1 cellular context compared by ENCODE assay signal in the genomic region with DNA sequence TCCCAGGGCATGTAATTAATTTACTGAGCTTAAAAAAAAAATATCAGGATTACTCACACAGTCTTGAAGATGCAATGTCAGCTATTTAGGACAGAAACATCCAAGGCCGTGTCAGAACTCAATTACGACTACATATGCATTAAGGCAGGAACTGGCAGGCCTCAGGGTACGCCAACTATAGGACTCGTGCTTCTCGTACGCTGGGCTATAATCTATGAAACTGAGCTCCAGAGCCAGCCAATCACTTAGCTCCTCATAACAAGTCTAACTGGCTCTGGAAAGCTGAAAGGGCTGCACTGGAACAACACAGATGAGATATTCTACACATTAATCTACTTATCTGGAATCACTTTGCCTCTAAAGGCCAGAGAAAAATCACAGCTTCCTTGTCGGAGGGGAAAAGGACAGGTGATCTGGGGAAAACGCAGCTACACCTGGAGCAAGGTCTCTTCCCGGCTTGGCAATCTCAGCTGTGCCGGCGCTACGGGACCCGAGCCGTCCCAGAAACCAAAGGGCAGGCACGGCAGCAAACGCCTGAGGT.
TF ChIP-seq lines count a peak whose summit lies in the region.

No MANE protein-coding gene starts in this region.

TF ChIP-seq in HepG2, 621 proteins besides CTCF, POLR2A, EP300 and RAD21 (continued from another document):
- TF ChIP-seq, protein P1, sequence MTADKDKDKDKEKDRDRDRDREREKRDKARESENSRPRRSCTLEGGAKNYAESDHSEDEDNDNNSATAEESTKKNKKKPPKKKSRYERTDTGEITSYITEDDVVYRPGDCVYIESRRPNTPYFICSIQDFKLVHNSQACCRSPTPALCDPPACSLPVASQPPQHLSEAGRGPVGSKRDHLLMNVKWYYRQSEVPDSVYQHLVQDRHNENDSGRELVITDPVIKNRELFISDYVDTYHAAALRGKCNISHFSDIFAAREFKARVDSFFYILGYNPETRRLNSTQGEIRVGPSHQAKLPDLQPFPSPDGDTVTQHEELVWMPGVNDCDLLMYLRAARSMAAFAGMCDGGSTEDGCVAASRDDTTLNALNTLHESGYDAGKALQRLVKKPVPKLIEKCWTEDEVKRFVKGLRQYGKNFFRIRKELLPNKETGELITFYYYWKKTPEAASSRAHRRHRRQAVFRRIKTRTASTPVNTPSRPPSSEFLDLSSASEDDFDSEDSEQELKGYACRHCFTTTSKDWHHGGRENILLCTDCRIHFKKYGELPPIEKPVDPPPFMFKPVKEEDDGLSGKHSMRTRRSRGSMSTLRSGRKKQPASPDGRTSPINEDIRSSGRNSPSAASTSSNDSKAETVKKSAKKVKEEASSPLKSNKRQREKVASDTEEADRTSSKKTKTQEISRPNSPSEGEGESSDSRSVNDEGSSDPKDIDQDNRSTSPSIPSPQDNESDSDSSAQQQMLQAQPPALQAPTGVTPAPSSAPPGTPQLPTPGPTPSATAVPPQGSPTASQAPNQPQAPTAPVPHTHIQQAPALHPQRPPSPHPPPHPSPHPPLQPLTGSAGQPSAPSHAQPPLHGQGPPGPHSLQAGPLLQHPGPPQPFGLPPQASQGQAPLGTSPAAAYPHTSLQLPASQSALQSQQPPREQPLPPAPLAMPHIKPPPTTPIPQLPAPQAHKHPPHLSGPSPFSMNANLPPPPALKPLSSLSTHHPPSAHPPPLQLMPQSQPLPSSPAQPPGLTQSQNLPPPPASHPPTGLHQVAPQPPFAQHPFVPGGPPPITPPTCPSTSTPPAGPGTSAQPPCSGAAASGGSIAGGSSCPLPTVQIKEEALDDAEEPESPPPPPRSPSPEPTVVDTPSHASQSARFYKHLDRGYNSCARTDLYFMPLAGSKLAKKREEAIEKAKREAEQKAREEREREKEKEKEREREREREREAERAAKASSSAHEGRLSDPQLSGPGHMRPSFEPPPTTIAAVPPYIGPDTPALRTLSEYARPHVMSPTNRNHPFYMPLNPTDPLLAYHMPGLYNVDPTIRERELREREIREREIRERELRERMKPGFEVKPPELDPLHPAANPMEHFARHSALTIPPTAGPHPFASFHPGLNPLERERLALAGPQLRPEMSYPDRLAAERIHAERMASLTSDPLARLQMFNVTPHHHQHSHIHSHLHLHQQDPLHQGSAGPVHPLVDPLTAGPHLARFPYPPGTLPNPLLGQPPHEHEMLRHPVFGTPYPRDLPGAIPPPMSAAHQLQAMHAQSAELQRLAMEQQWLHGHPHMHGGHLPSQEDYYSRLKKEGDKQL (CRISPR knock-in tag; IDR thresholded peaks at IDR 0.05; ENCODE audit: low read depth) = no peak
- no peak for TF ChIP-seq IKZF5 (CRISPR knock-in tag; IDR thresholded peaks at IDR 0.05)
- TF ChIP-seq ZNF235 (CRISPR knock-in tag; IDR thresholded peaks at IDR 0.05; ENCODE audit: borderline replicate concordance) = no peak
- no peak for TF ChIP-seq MTF1 (CRISPR knock-in tag; IDR thresholded peaks at IDR 0.05)
- TF ChIP-seq ZBTB20 (CRISPR knock-in tag; IDR thresholded peaks at IDR 0.05; ENCODE audit: borderline replicate concordance, low read depth) = no peak; the same call in 1 of the 2 replicates
- TF ChIP-seq ATF1 (CRISPR knock-in tag; IDR thresholded peaks at IDR 0.05) = no peak
- TF ChIP-seq ZNF10 (CRISPR knock-in tag; IDR thresholded peaks at IDR 0.05; ENCODE audit: borderline replicate concordance, low read depth) = no peak
- TF ChIP-seq IRX3 (CRISPR knock-in tag; IDR thresholded peaks at IDR 0.05; ENCODE audit: borderline replicate concordance, low read depth) = no peak
- TF ChIP-seq, protein P2, sequence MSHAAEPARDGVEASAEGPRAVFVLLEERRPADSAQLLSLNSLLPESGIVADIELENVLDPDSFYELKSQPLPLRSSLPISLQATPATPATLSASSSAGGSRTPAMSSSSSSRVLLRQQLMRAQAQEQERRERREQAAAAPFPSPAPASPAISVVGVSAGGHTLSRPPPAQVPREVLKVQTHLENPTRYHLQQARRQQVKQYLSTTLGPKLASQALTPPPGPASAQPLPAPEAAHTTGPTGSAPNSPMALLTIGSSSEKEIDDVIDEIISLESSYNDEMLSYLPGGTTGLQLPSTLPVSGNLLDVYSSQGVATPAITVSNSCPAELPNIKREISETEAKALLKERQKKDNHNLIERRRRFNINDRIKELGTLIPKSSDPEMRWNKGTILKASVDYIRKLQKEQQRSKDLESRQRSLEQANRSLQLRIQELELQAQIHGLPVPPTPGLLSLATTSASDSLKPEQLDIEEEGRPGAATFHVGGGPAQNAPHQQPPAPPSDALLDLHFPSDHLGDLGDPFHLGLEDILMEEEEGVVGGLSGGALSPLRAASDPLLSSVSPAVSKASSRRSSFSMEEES (CRISPR knock-in tag; IDR thresholded peaks at IDR 0.05) = no peak
- TF ChIP-seq FIP1L1 (IDR thresholded peaks at IDR 0.05; ENCODE audit: borderline replicate concordance, insufficient read depth, low read depth, low read length) = no peak
- no peak for TF ChIP-seq ZNF670 (CRISPR knock-in tag; IDR thresholded peaks at IDR 0.05; ENCODE audit: borderline replicate concordance)
- TF ChIP-seq ZNF234 (CRISPR knock-in tag; conservative IDR thresholded peaks at IDR 0.05) = no peak
- peak; percentile 87; the same call in 1 of the 2 replicates for TF ChIP-seq ZC3H4 (CRISPR knock-in tag; IDR thresholded peaks at IDR 0.05; ENCODE audit: borderline replicate concordance)
- TF ChIP-seq ZNF260 (CRISPR knock-in tag; IDR thresholded peaks at IDR 0.05; ENCODE audit: borderline replicate concordance, low read depth) = no peak
- no peak for TF ChIP-seq ZNF503 (CRISPR knock-in tag; IDR thresholded peaks at IDR 0.05)
- no peak for TF ChIP-seq ZNF598 (CRISPR knock-in tag; IDR thresholded peaks at IDR 0.05; ENCODE audit: borderline replicate concordance)
- no peak for TF ChIP-seq GATA4 (IDR thresholded peaks at IDR 0.05; ENCODE audit: borderline replicate concordance, low read depth)
- TF ChIP-seq, protein P3, sequence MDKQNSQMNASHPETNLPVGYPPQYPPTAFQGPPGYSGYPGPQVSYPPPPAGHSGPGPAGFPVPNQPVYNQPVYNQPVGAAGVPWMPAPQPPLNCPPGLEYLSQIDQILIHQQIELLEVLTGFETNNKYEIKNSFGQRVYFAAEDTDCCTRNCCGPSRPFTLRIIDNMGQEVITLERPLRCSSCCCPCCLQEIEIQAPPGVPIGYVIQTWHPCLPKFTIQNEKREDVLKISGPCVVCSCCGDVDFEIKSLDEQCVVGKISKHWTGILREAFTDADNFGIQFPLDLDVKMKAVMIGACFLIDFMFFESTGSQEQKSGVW (CRISPR knock-in tag; IDR thresholded peaks at IDR 0.05; ENCODE audit: borderline replicate concordance) = no peak
- TF ChIP-seq MEF2D (CRISPR knock-in tag; IDR thresholded peaks at IDR 0.05) = 0 out of 2 replicates have a peak, but pooled peaks have one; percentile 6
- no peak for TF ChIP-seq GMEB2 (CRISPR knock-in tag; IDR thresholded peaks at IDR 0.05; ENCODE audit: low read depth)
- TF ChIP-seq ZNF607 (CRISPR knock-in tag; IDR thresholded peaks at IDR 0.05; ENCODE audit: borderline replicate concordance) = no peak
- peak; percentile 73; the same call in 1 of the 2 replicates for TF ChIP-seq ZNF710 (CRISPR knock-in tag; IDR thresholded peaks at IDR 0.05; ENCODE audit: borderline replicate concordance)
- TF ChIP-seq HINFP (CRISPR knock-in tag; IDR thresholded peaks at IDR 0.05; ENCODE audit: low read depth) = 0 out of 2 replicates have a peak, but pooled peaks have one; percentile 30
- TF ChIP-seq MYC (CRISPR knock-in tag; IDR thresholded peaks at IDR 0.05; ENCODE audit: borderline replicate concordance) = no peak
- TF ChIP-seq, protein P4, sequence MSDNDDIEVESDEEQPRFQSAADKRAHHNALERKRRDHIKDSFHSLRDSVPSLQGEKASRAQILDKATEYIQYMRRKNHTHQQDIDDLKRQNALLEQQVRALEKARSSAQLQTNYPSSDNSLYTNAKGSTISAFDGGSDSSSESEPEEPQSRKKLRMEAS (IDR thresholded peaks at IDR 0.05) = peak; percentile 34; the same call in 1 of the 2 replicates
- TF ChIP-seq TFAP4 (IDR thresholded peaks at IDR 0.05; ENCODE audit: borderline replicate concordance, low read depth) = peak; percentile 58; the same call in 1 of the 2 replicates
- no peak for TF ChIP-seq ZNF496 (CRISPR knock-in tag; IDR thresholded peaks at IDR 0.05; ENCODE audit: insufficient replicate concordance)
- TF ChIP-seq, protein P5, sequence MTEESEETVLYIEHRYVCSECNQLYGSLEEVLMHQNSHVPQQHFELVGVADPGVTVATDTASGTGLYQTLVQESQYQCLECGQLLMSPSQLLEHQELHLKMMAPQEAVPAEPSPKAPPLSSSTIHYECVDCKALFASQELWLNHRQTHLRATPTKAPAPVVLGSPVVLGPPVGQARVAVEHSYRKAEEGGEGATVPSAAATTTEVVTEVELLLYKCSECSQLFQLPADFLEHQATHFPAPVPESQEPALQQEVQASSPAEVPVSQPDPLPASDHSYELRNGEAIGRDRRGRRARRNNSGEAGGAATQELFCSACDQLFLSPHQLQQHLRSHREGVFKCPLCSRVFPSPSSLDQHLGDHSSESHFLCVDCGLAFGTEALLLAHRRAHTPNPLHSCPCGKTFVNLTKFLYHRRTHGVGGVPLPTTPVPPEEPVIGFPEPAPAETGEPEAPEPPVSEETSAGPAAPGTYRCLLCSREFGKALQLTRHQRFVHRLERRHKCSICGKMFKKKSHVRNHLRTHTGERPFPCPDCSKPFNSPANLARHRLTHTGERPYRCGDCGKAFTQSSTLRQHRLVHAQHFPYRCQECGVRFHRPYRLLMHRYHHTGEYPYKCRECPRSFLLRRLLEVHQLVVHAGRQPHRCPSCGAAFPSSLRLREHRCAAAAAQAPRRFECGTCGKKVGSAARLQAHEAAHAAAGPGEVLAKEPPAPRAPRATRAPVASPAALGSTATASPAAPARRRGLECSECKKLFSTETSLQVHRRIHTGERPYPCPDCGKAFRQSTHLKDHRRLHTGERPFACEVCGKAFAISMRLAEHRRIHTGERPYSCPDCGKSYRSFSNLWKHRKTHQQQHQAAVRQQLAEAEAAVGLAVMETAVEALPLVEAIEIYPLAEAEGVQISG (CRISPR knock-in tag; IDR thresholded peaks at IDR 0.05) = 0 out of 2 replicates have a peak, but pooled peaks have one; percentile 12
- peak; percentile 57 for TF ChIP-seq ZFX (CRISPR knock-in tag; IDR thresholded peaks at IDR 0.05; ENCODE audit: low read depth)
- TF ChIP-seq ZBTB38 (CRISPR knock-in tag; IDR thresholded peaks at IDR 0.05) = no peak
- peak; percentile 18 for TF ChIP-seq RBM22 (optimal IDR thresholded peaks at IDR 0.05; ENCODE audit: low read length)
- TF ChIP-seq NR2F2 (IDR thresholded peaks at IDR 0.05; ENCODE audit: borderline replicate concordance, low read depth) = no peak
